In the genomic region with DNA sequence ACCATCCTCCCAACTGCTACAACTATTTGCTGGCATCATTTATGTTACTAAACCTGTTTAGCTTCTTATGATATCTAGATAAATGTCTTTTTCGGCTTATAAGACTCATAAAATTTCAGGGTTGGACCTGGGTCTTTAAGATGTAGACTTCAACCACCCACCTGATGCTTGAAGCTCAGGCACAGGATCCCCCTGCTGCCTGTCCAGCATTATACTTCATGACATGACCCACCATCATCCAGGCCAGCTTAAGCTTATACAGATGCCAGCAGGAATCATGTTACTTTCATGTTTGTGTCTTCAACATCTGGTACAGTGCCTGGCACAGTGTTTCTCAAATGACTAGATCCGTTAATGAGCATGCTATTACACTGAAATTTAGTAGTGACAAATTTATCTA, we compare ENCODE assay signal across 18 cellular contexts. TPM values are rescaled to one million over a fixed set of nuclear protein-coding genes. Genes with fewer than 3 reads are reported as not detected.
DNase-seq lines count a peak whose midpoint lies in the region; ATAC-seq and TF ChIP-seq lines count a peak whose summit lies in the region.
"Had no signal": no experiment of that assay in that cellular context is flagged by ENCODE, and none has a peak within 500 bp of the region (broad histone marks: within the 10 kb centered on the region; RNA-seq: fewer than 3 reads in every experiment).

No MANE protein-coding gene starts in this region.

- no peak overlapping the region for H4K91ac ChIP-seq in H9 (ENCODE audit: insufficient read length, low read depth, low read length)

- H3K9me3 ChIP-seq in H9 (ENCODE audit: control insufficient read depth, low read depth, low read length) (no peaks in the 10 kb centered on the region), PC-3 (ENCODE audit: low read length) (no peaks in the 10 kb centered on the region), Karpas-422 (ENCODE audit: low read length) (no peaks in the 10 kb centered on the region)
- H3K9me3 ChIP-seq: MG63, SK-N-SH had no signal

- no peak overlapping the region for H2BK5ac ChIP-seq in H9 (ENCODE audit: insufficient read length, low read length)

- H4K5ac ChIP-seq in H9 (ENCODE audit: insufficient read length, low read depth, low read length) = no peak overlapping the region

- H3K4me3 ChIP-seq in PC-3 (ENCODE audit: low read length) (no peak overlapping the region), Karpas-422 (ENCODE audit: low read length) (no peak overlapping the region)
- H3K4me3 ChIP-seq: MG63 had no signal

- H3K23me2 ChIP-seq in H9 (ENCODE audit: insufficient read length, low read depth, low read length, poor library complexity, severe bottlenecking) = no peaks in the 10 kb centered on the region

- CTCF ChIA-PET in PC-3 (lab: Charles Lee) = no interaction called here

- H2BK12ac ChIP-seq in H9 (ENCODE audit: insufficient read length, low read depth, low read length) = no peak overlapping the region

- H4K8ac ChIP-seq in H9 (replicated peaks; ENCODE audit: insufficient read length, low read depth, low read length) = no peak overlapping the region

- POLR2A ChIA-PET in PC-3 (lab: Charles Lee; ENCODE audit: unreplicated experiment) = no interaction called here

- no peak overlapping the region for H2BK120ac ChIP-seq in H9 (ENCODE audit: low read depth, low read length, poor library complexity, severe bottlenecking)

- H2BK20ac ChIP-seq in H9 (ENCODE audit: low read depth, low read length, poor library complexity, severe bottlenecking) = no peak overlapping the region

- H3K27me3 Mint-ChIP-seq in H9 (ENCODE audit: low read depth) (no peaks in the 10 kb centered on the region), chondrocyte (ENCODE audit: low read depth) (no peaks in the 10 kb centered on the region), mesothelial cell of epicardium (ENCODE audit: low read depth) (no peaks in the 10 kb centered on the region)
- H3K27me3 Mint-ChIP-seq in stimulated activated memory B cell treated with anti-CD40 and anti-IgM and Interleukin-4, amounts not matched to agents 10 μg/mL and 1 μg/mL and 100 μg/mL, for 72 hours = no peaks in the 10 kb centered on the region
- H3K27me3 Mint-ChIP-seq: B cell; CD4-positive, alpha-beta memory T cell had no signal

- H3K4me1 Mint-ChIP-seq in H9 (peaks cover 5% of the 10 kb centered on the region in 2 experiments), chondrocyte (ENCODE audit: low read depth) (peaks cover 9% of the 10 kb centered on the region), mesothelial cell of epicardium (peaks cover 18% of the 10 kb centered on the region)
- H3K4me1 Mint-ChIP-seq in stimulated activated memory B cell treated with anti-CD40 and anti-IgM and Interleukin-4, amounts not matched to agents 10 μg/mL and 1 μg/mL and 100 μg/mL, for 72 hours = peaks cover 6% of the 10 kb centered on the region

- H2BK15ac ChIP-seq in H9 (ENCODE audit: low read depth, low read length) = no peak overlapping the region

- no peak overlapping the region for H3K9ac ChIP-seq in H9 (ENCODE audit: extremely low read depth, insufficient read length, low read length)
- H3K9ac ChIP-seq in PC-3 (ENCODE audit: low read length) = no peak overlapping the region
- no peak overlapping the region for H3K9ac ChIP-seq in Karpas-422 (ENCODE audit: low read length)
- H3K9ac ChIP-seq: SK-N-SH had no signal

- H3K4ac ChIP-seq in H9 (ENCODE audit: low read depth, low read length) = no peak overlapping the region

- no peaks in the 10 kb centered on the region for H3K79me2 ChIP-seq in H9 (ENCODE audit: insufficient read depth, low read length)
- no peaks in the 10 kb centered on the region for H3K79me2 ChIP-seq in PC-3 (ENCODE audit: low read length)
- H3K79me2 ChIP-seq in Karpas-422 (ENCODE audit: low read length) = no peaks in the 10 kb centered on the region

- no TSS peak for BruUV-seq in PC-3 (replicated peaks; lab: Mats Ljungman, UMichigan)

- H3K27ac ChIP-seq in H9 (ENCODE audit: insufficient read length, low read depth, low read length) (no peak overlapping the region), PC-3 (ENCODE audit: low read length) (no peak overlapping the region), Karpas-422 (ENCODE audit: low read length) (no peak overlapping the region)

- H3K9me3 Mint-ChIP-seq in H9 (peaks cover 2 to 3% of the 10 kb centered on the region in 2 experiments; a peak in 3 of 5 replicates), chondrocyte (ENCODE audit: low read depth) (no peaks in the 10 kb centered on the region), mesothelial cell of epicardium (no peaks in the 10 kb centered on the region)
- H3K9me3 Mint-ChIP-seq in stimulated activated memory B cell treated with anti-CD40 and anti-IgM and Interleukin-4, amounts not matched to agents 10 μg/mL and 1 μg/mL and 100 μg/mL, for 72 hours = no peaks in the 10 kb centered on the region
- H3K9me3 Mint-ChIP-seq: CD4-positive, alpha-beta memory T cell had no signal

- H4K20me1 ChIP-seq in H9 (ENCODE audit: control insufficient read depth, insufficient read depth, insufficient read length) (no peaks in the 10 kb centered on the region), PC-3 (ENCODE audit: low read length) (no peaks in the 10 kb centered on the region), Karpas-422 (ENCODE audit: insufficient read depth, low read depth, low read length) (no peaks in the 10 kb centered on the region)

- peaks cover 8 to 39% (median 24%) of the 10 kb centered on the region in 3 experiments; a peak in 6 of 7 replicates for H3K36me3 Mint-ChIP-seq in H9 (ENCODE audit: insufficient read depth in 1 of 3, low read depth in 3 of 3)
- H3K36me3 Mint-ChIP-seq in chondrocyte (ENCODE audit: low read depth) = peaks cover 24% of the 10 kb centered on the region
- peaks cover 5% of the 10 kb centered on the region for H3K36me3 Mint-ChIP-seq in mesothelial cell of epicardium
- H3K36me3 Mint-ChIP-seq in stimulated activated memory B cell treated with anti-CD40 and anti-IgM and Interleukin-4, amounts not matched to agents 10 μg/mL and 1 μg/mL and 100 μg/mL, for 72 hours = peaks cover 26% of the 10 kb centered on the region

- H2AFZ ChIP-seq in H9 (ENCODE audit: low read length) (no peak overlapping the region), PC-3 (ENCODE audit: low read length) (no peak overlapping the region), Karpas-422 (ENCODE audit: low read length) (no peak overlapping the region)

- H2AK5ac ChIP-seq in H9 (ENCODE audit: insufficient read length, low read length) = no peak overlapping the region

- no peaks in the 10 kb centered on the region for H3K9me2 ChIP-seq in PC-3 (replicated peaks; ENCODE audit: low read length)
- H3K9me2 ChIP-seq in Karpas-422 (replicated peaks; ENCODE audit: insufficient read depth, low read length) = no peaks in the 10 kb centered on the region
- H3K9me2 ChIP-seq: SK-N-SH had no signal

- TF ChIP-seq CTCF in H9 (conservative IDR thresholded peaks at IDR 0.05) = 0 out of 3 replicates have a peak, but pooled peaks have one; percentile 10
- no peak for TF ChIP-seq CTCF in PC-3 (conservative IDR thresholded peaks at IDR 0.05; ENCODE audit: low read depth, low read length)
- peak; percentile 29 for TF ChIP-seq CTCF in chondrocyte (IDR thresholded peaks at IDR 0.05)
- no peak for TF ChIP-seq CTCF in mesothelial cell of epicardium (IDR thresholded peaks at IDR 0.05; ENCODE audit: unreplicated experiment)

- no peak overlapping the region for H3T11ph ChIP-seq in H9 (ENCODE audit: low read length)

- H3F3A ChIP-seq in PC-3 (ENCODE audit: low read length, unreplicated experiment) = no peaks in the 10 kb centered on the region

- H3K36me3 ChIP-seq in PC-3 (ENCODE audit: low read depth, low read length) (no peaks in the 10 kb centered on the region), Karpas-422 (ENCODE audit: insufficient read depth, low read length) (no peaks in the 10 kb centered on the region)
- H3K36me3 ChIP-seq: MG63 had no signal

- H3K27me3 ChIP-seq in H9 (ENCODE audit: insufficient read depth, low read length) = no peaks in the 10 kb centered on the region
- H3K27me3 ChIP-seq in PC-3 (ENCODE audit: low read length) = no peaks in the 10 kb centered on the region
- no peaks in the 10 kb centered on the region for H3K27me3 ChIP-seq in Karpas-422 (ENCODE audit: low read length)
- H3K27me3 ChIP-seq: MG63 had no signal

- H3K4me3 Mint-ChIP-seq in H9 (no peak overlapping the region), chondrocyte (ENCODE audit: unreplicated experiment) (no peak overlapping the region), mesothelial cell of epicardium (no peak overlapping the region)
- H3K4me3 Mint-ChIP-seq in stimulated activated memory B cell treated with anti-CD40 and anti-IgM and Interleukin-4, amounts not matched to agents 10 μg/mL and 1 μg/mL and 100 μg/mL, for 72 hours = no peak overlapping the region
- H3K4me3 Mint-ChIP-seq: B cell had no signal

- no peak overlapping the region for H3K18ac ChIP-seq in H9 (ENCODE audit: insufficient read length, low read depth, low read length)

- no peak overlapping the region for H3K56ac ChIP-seq in H9 (ENCODE audit: insufficient read length, low read depth, low read length)

- no peaks in the 10 kb centered on the region for H3K79me1 ChIP-seq in H9 (ENCODE audit: insufficient read depth, low read depth, low read length, poor library complexity, severe bottlenecking)

- intact Hi-C loops in PC-3 (cut with micrococcal nuclease) = no loop called here

- H3K23ac ChIP-seq in H9 (ENCODE audit: insufficient read length, low read depth, low read length) = no peak overlapping the region

- H3K14ac ChIP-seq in H9 (ENCODE audit: insufficient read depth, low read length) = no peak overlapping the region

- DNase-seq in H9 (no peak), PC-3 (peak; percentile 36), chondrocyte (ENCODE audit: low spot score) (no peak), mesothelial cell of epicardium (ENCODE audit: low spot score in 2 of 2, unreplicated experiment in 2 of 2) (no peak), Karpas-422 (no peak), NCI-H510A (lab: John Stamatoyannopoulos, UW) (no peak), NCI-H1092 (lab: John Stamatoyannopoulos, UW) (no peak)
- DNase-seq: CD4-positive, alpha-beta memory T cell; EL; KG1; MG63; NCI-H1105; NCI-H187 treated with DMSO at 0.1 percent for 48 hours; NCI-H2171 treated with DMSO at 0.1 percent for 48 hours; OCI-M1; SK-N-SH had no signal

- H3K4me2 ChIP-seq in H9 (ENCODE audit: insufficient read depth, insufficient read length, low read length) (no peak overlapping the region), PC-3 (ENCODE audit: low read length) (no peak overlapping the region), Karpas-422 (ENCODE audit: low read depth, low read length, poor library complexity, severe bottlenecking) (no peak overlapping the region)
- H3K4me2 ChIP-seq: SK-N-SH had no signal

- H3K27ac Mint-ChIP-seq in H9 = peak overlapping the region in 2 of 3 experiments; percentile 38 to 70; a peak in 4 of 7 replicates
- H3K27ac Mint-ChIP-seq in chondrocyte (ENCODE audit: unreplicated experiment) = no peak overlapping the region
- peak overlapping the region; percentile 59 for H3K27ac Mint-ChIP-seq in mesothelial cell of epicardium
- no peak overlapping the region for H3K27ac Mint-ChIP-seq in stimulated activated memory B cell treated with anti-CD40 and anti-IgM and Interleukin-4, amounts not matched to agents 10 μg/mL and 1 μg/mL and 100 μg/mL, for 72 hours
- H3K27ac Mint-ChIP-seq: B cell had no signal

- ATAC-seq in PC-3 = no peak
- no peak for ATAC-seq in stimulated activated memory B cell treated with anti-CD40 and anti-IgM and Interleukin-4, amounts not matched to agents 10 μg/mL and 1 μg/mL and 100 μg/mL, for 72 hours

- H3K4me1 ChIP-seq in H9 (ENCODE audit: insufficient read depth, low read length) (no peaks in the 10 kb centered on the region), PC-3 (ENCODE audit: insufficient read depth, low read length) (no peaks in the 10 kb centered on the region), Karpas-422 (ENCODE audit: low read length) (no peaks in the 10 kb centered on the region)

- WGBS in H9 (ENCODE audit: extremely low coverage, insufficient read length, low lambda C conversion rate) = no CpG with 5 or more reads among the region's 2 CpGs

RNA-seq across cellular contexts. Expression of a gene that starts 47.4 kb away (rescaled TPM):
- 8.3 and 8.9 TPM in 2 replicates for total RNA-seq in H9 (2021)
- total RNA-seq in PC-3 (2014; rRNA removed) = 3.3 and 5.2 TPM in 2 replicates
- 29.8 to 48.2 TPM (median 33.0 TPM) in 3 replicates for total RNA-seq in chondrocyte
- total RNA-seq in mesothelial cell of epicardium = 10.1 to 11.8 TPM (median 10.3 TPM) in 3 replicates
- total RNA-seq in Karpas-422 (2014; rRNA removed; shearing (Covaris generic); ENCODE audit: low replicate concordance) = 6.0 and 10.1 TPM in 2 replicates

Comparison
In these comparisons a context has a peak if more than half of its experiments do, and no peak if none do; other contexts are left out.
1. H3K27ac Mint-ChIP-seq: peak in H9 (2 of 3) and mesothelial cell of epicardium (single experiment); none in chondrocyte (single experiment) and stimulated activated memory B cell treated with anti-CD40 and anti-IgM and Interleukin-4, amounts not matched to agents 10 μg/mL and 1 μg/mL and 100 μg/mL, for 72 hours (single experiment).
2. CTCF ChIP-seq: peak in H9 (single experiment) and chondrocyte (single experiment); none in PC-3 (single experiment) and mesothelial cell of epicardium (single experiment).